Comparison of ENCODE assay signal across 8 cellular contexts in the genomic region with DNA sequence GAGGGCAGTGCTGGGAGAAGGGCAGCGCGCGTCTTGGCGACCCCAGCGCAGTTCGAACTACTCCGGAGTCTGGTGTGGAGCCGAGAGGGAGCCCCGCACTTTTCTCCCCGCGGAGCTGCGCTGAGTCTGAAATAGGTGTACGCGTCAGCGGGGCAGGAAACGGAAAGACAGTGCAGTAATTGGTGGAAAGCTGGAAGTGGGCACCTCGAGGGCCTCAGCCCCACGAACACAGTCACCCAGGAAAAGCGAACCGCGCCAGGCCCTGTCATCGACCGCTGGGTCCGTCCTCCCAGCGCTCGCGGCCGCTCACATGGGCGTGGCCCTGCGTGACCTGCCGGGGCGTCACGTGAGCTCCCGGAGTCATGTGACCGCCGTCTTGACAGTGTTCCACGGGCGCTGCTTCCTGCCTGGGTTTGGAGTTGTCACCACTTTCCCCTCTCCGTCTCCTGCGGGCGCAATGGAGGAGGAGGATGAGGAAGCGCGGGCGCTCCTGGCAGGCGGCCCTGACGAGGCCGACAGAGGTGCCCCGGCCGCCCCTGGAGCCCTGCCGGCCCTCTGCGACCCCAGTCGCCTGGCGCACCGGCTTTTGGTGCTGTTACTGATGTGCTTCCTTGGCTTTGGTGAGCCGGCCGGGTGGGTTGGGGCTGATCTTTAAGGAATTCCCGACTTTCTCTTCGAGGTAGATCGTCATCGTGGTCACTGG. TPM values are rescaled to one million over a fixed set of nuclear protein-coding genes. Genes with fewer than 3 reads are reported as not detected.
DNase-seq lines count a peak whose midpoint lies in the region; ATAC-seq and TF ChIP-seq lines count a peak whose summit lies in the region.

A gene with protein sequence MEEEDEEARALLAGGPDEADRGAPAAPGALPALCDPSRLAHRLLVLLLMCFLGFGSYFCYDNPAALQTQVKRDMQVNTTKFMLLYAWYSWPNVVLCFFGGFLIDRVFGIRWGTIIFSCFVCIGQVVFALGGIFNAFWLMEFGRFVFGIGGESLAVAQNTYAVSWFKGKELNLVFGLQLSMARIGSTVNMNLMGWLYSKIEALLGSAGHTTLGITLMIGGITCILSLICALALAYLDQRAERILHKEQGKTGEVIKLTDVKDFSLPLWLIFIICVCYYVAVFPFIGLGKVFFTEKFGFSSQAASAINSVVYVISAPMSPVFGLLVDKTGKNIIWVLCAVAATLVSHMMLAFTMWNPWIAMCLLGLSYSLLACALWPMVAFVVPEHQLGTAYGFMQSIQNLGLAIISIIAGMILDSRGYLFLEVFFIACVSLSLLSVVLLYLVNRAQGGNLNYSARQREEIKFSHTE (plus strand): TSS at position 359 of the 703 bp plus-strand sequence. CDS start 99 bp downstream, at position 458.

- no peaks in the 10 kb centered on the region for H3K27me3 ChIP-seq in psoas muscle (ENCODE audit: insufficient read depth in 3 of 3, low read length in 2 of 3)

- H3K4me3 ChIP-seq in psoas muscle (peak within 1 kb of the TSS; percentile 90), urinary bladder (ENCODE audit: low read depth, low read length) (peak within 1 kb of the TSS; percentile 71)

- H3K4me1 ChIP-seq in psoas muscle = peaks cover 18% of the 10 kb centered on the region
- H3K4me1 ChIP-seq in urinary bladder (ENCODE audit: insufficient read depth) = peaks cover 2% of the 10 kb centered on the region

- H3K27ac ChIP-seq in angular gyrus (ENCODE audit: low read depth, low read length) = peak within 1 kb of the TSS; percentile 81
- H3K27ac ChIP-seq in psoas muscle = peak within 1 kb of the TSS; percentile 92
- peak within 1 kb of the TSS; percentile 88 for H3K27ac ChIP-seq in urinary bladder (ENCODE audit: low read depth)

- intact Hi-C loops in left ventricle myocardium superior (cut with micrococcal nuclease) (no loop called here), psoas muscle (cut with DNase I) (no loop called here)

- H3K36me3 ChIP-seq in psoas muscle (ENCODE audit: insufficient read depth in 1 of 2, low read depth in 1 of 2) (peaks cover 0 to 27% of the 10 kb centered on the region in 2 donors), urinary bladder (ENCODE audit: insufficient read depth) (no peaks in the 10 kb centered on the region)

- no peak for TF ChIP-seq CTCF in psoas muscle (IDR thresholded peaks at IDR 0.05)

- no peaks in the 10 kb centered on the region for H3K9me3 ChIP-seq in psoas muscle

- peak; percentile 98 for ATAC-seq in GM18502 (IDR thresholded peaks at IDR 0.05; ENCODE audit: poor library complexity, unreplicated experiment)
- ATAC-seq in HG02943 (IDR thresholded peaks at IDR 0.05; ENCODE audit: low read depth, unreplicated experiment) = peak; percentile 97
- peak; percentile 100 for ATAC-seq in left ventricle myocardium superior
- ATAC-seq in psoas muscle = peak; percentile 99

- DNase-seq in NCI-H187 treated with DMSO at 0.1 percent for 48 hours (lab: John Stamatoyannopoulos, UW) (peak; percentile 31), T-helper 2 cell (peak; percentile 74 to 92 (median 84)), left ventricle myocardium superior (peak; percentile 98), psoas muscle (peak; percentile 96 to 98)

- WGBS in psoas muscle, 3 donors = 0% methylated on average over 50 to 60 of the region's 60 CpGs
- under 1% methylated on average over 60 of the region's 60 CpGs for WGBS in urinary bladder

RNA-seq across cellular contexts. Expression of the gene that starts here (rescaled TPM):
- 34.3 TPM for total RNA-seq in left ventricle myocardium superior
- 10 to 100 TPM; 10.6 to 19.6 (median 16.1) TPM for total RNA-seq in psoas muscle
- 10 to 100 TPM; 13.0 to 29.6 (median 27.9) TPM for polyA plus RNA-seq in psoas muscle
- 110 TPM for total RNA-seq in urinary bladder
- polyA plus RNA-seq in urinary bladder = 55.8 TPM

Comparison
In these comparisons a context has a peak if more than half of its experiments do, and no peak if none do; other contexts are left out.
1. Peak in every context shown above with its lines: DNase-seq, ATAC-seq, H3K4me3 ChIP-seq and H3K27ac ChIP-seq.
2. DNase-seq: peak in every context shown above with its lines; median percentile 98 in left ventricle myocardium superior; 97 in psoas muscle; 84 in T-helper 2 cell; 31 in NCI-H187 treated with DMSO at 0.1 percent for 48 hours.